20 cellular contexts compared by ENCODE assay signal in the genomic region with DNA sequence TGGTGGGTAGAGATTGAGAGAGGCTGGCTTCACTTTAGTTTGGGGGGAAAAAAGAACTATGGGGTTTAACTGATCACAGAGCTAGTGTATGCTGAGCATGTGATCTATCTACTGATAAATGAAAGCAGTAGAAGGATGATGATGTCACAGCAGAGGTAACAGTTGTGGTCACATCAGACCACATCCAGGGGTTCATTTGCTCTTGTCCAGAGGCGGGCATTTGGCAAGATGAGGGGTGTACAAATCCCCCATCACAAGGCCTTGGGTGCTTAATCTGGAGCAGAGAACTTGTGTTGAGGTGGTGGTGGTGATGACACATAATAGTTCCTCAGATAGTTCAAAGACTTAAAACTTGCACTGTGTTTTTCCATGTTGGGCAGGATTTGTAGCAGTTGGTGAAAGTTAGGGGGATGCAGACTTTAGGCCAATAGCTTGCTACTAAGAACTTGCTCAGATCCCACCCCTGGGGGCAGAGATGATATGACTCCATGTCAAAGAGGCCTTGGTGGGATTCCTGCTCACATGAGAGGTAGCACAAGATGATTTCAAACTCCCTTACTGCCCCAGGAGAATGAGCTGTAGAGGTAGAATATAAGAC.
DNase-seq lines count a peak whose midpoint lies in the region; ATAC-seq and TF ChIP-seq lines count a peak whose summit lies in the region.
"Had no signal": no experiment of that assay in that cellular context is flagged by ENCODE, and none has a peak within 500 bp of the region (broad histone marks: within the 10 kb centered on the region; RNA-seq: fewer than 3 reads in every experiment).

No MANE protein-coding gene starts in this region.

- no peaks in the 10 kb centered on the region for H3K27me3 Mint-ChIP-seq in activated T-cell treated with anti-CD3 and anti-CD28 coated beads, Interleukin-2, amount 50 U/mL, for 72 hours (ENCODE audit: low read depth)

- H3K4me3 ChIP-seq in DND-41 (ENCODE audit: low read depth in 1 of 2, low read length in 2 of 2): no peak overlapping the region
- no peak overlapping the region for H3K4me3 ChIP-seq in mesendoderm (ENCODE audit: low read length)
- H3K4me3 ChIP-seq in neuronal stem cell (ENCODE audit: low read length in 2 of 2): no peak overlapping the region
- H3K4me3 ChIP-seq in breast epithelium: no peak overlapping the region
- H3K4me3 ChIP-seq: colonic mucosa, pancreas, tibial artery had no signal

- H2AK5ac ChIP-seq in mesendoderm (ENCODE audit: low read length) (no peak overlapping the region), neuronal stem cell (ENCODE audit: low read depth, low read length) (no peak overlapping the region)

- no peaks in the 10 kb centered on the region for H3K36me3 ChIP-seq in DND-41 (ENCODE audit: insufficient read depth, low read length)
- H3K36me3 ChIP-seq in mesendoderm (ENCODE audit: control insufficient read depth, insufficient read depth, low read length): no peaks in the 10 kb centered on the region
- H3K36me3 ChIP-seq in neuronal stem cell (replicated peaks in 1 of 2; ENCODE audit: control insufficient read depth in 2 of 2, insufficient read depth in 2 of 2, low read length in 2 of 2): no peaks in the 10 kb centered on the region
- no peaks in the 10 kb centered on the region for H3K36me3 ChIP-seq in breast epithelium
- H3K36me3 ChIP-seq: colonic mucosa, pancreas, tibial artery had no signal

- H2BK5ac ChIP-seq in mesendoderm (ENCODE audit: low read length): no peak overlapping the region
- no peak overlapping the region for H2BK5ac ChIP-seq in neuronal stem cell (ENCODE audit: low read length)

- intact Hi-C loops in breast epithelium (cut with DNase I; ENCODE audit: low total_unique reads): no loop called here

- H3K4me2 ChIP-seq in DND-41 (ENCODE audit: insufficient read depth, low read length) (no peak overlapping the region), mesendoderm (ENCODE audit: low read length) (no peak overlapping the region), neuronal stem cell (ENCODE audit: insufficient read depth, low read length, poor library complexity, severe bottlenecking) (no peak overlapping the region)

- WGBS in mesendoderm (ENCODE audit: extremely low coverage, insufficient coverage, low lambda C conversion rate): no CpG with 5 or more reads among the region's 1 CpG
- WGBS in neuronal stem cell (ENCODE audit: extremely low coverage in 2 of 2, insufficient read length in 2 of 2, insufficient replicate concordance in 1 of 2), 2 donors: no CpG with 5 or more reads among the region's 1 CpG

- peaks cover 10% of the 10 kb centered on the region in 2 donors for H3K9me3 Mint-ChIP-seq in activated T-cell treated with anti-CD3 and anti-CD28 coated beads, Interleukin-2, amount 50 U/mL, for 72 hours

- H3K79me1 ChIP-seq in mesendoderm (ENCODE audit: low read length) (no peaks in the 10 kb centered on the region), neuronal stem cell (ENCODE audit: low read depth, low read length) (no peaks in the 10 kb centered on the region)

- H3K79me2 ChIP-seq in DND-41 (ENCODE audit: insufficient read depth, low read length): no peaks in the 10 kb centered on the region
- H3K79me2 ChIP-seq in mesendoderm (ENCODE audit: control insufficient read depth, insufficient read depth, low read length): no peaks in the 10 kb centered on the region

- H3K27ac ChIP-seq in DND-41 (ENCODE audit: low read length) (no peak overlapping the region), mesendoderm (ENCODE audit: low read depth, low read length) (no peak overlapping the region), neuronal stem cell (replicated peaks; ENCODE audit: low read length) (no peak overlapping the region), breast epithelium (no peak overlapping the region)
- H3K27ac ChIP-seq: colonic mucosa, foreskin keratinocyte, HL-60, pancreas, RWPE1, tibial artery, VCaP had no signal

- H3K9me3 ChIP-seq in DND-41 (ENCODE audit: insufficient read depth, low read length, severe bottlenecking) (no peaks in the 10 kb centered on the region), neuronal stem cell (replicated peaks in 1 of 2; ENCODE audit: control insufficient read depth in 2 of 2, insufficient read depth in 1 of 2, low read depth in 1 of 2, low read length in 2 of 2) (no peaks in the 10 kb centered on the region), breast epithelium (no peaks in the 10 kb centered on the region)
- H3K9me3 ChIP-seq: colonic mucosa, pancreas, tibial artery had no signal

- H3K23ac ChIP-seq in mesendoderm (ENCODE audit: low read length) (no peak overlapping the region), neuronal stem cell (ENCODE audit: low read depth, low read length, poor library complexity) (no peak overlapping the region)

- H2BK12ac ChIP-seq in neuronal stem cell (ENCODE audit: low read length): no peak overlapping the region

- DNase-seq in DND-41 (peak; percentile 43), mesendoderm (no peak), G401 (ENCODE audit: low spot score) (no peak), neuronal stem cell (ENCODE audit: low spot score) (no peak), breast epithelium (ENCODE audit: low spot score in 2 of 2) (no peak)
- DNase-seq in activated T-cell treated with anti-CD3 and anti-CD28 coated beads, Interleukin-2, amount 50 U/mL, for 72 hours: peak; percentile 40 to 44
- DNase-seq: colonic mucosa, DMS79, foreskin keratinocyte, Kasumi-1, NCI-H1417 treated with DMSO at 0.1 percent for 48 hours, NCI-H226, pancreas, SW 1271, tibial artery had no signal

- H3K14ac ChIP-seq in neuronal stem cell (ENCODE audit: low read length): no peak overlapping the region

- TF ChIP-seq CTCF in DND-41 (IDR thresholded peaks at IDR 0.05; ENCODE audit: borderline replicate concordance, extremely low read depth, low read length, poor library complexity, severe bottlenecking) (no peak), breast epithelium (IDR thresholded peaks at IDR 0.05) (no peak)

- in situ Hi-C loops in G401 (cut with HindIII; ENCODE audit: low sequenced_read_pairs): no loop called here

- no peak overlapping the region for H3K56ac ChIP-seq in mesendoderm (ENCODE audit: low read length)

- H2BK15ac ChIP-seq in mesendoderm (replicated peaks; ENCODE audit: low read depth) (no peak overlapping the region), neuronal stem cell (ENCODE audit: low read length) (no peak overlapping the region)

- no peak overlapping the region for H3K27ac Mint-ChIP-seq in activated T-cell treated with anti-CD3 and anti-CD28 coated beads, Interleukin-2, amount 50 U/mL, for 72 hours

- H3K4me1 ChIP-seq in DND-41 (ENCODE audit: insufficient read depth, low read length) (0 out of 2 replicates have a peak, but pooled peaks cover 6% of the 10 kb centered on the region), mesendoderm (ENCODE audit: control insufficient read depth, low read depth, low read length) (peaks cover 4% of the 10 kb centered on the region), neuronal stem cell (ENCODE audit: control insufficient read depth in 2 of 2, insufficient read depth in 1 of 2, low read depth in 1 of 2, low read length in 2 of 2) (peaks cover 0 to 6% of the 10 kb centered on the region in 2 donors), breast epithelium (no peaks in the 10 kb centered on the region)
- H3K4me1 ChIP-seq: colonic mucosa, pancreas, tibial artery had no signal

- H3K4me3 Mint-ChIP-seq in activated T-cell treated with anti-CD3 and anti-CD28 coated beads, Interleukin-2, amount 50 U/mL, for 72 hours: peak overlapping the region in 1 of 2 donors; percentile 1

- H3K18ac ChIP-seq in mesendoderm (ENCODE audit: low read length) (no peak overlapping the region), neuronal stem cell (ENCODE audit: low read length) (no peak overlapping the region)

- no peak for TF ChIP-seq POLR2A in breast epithelium (IDR thresholded peaks at IDR 0.05)

- H4K5ac ChIP-seq in mesendoderm (ENCODE audit: low read length): no peak overlapping the region

- peak; percentile 83 for ATAC-seq in DND-41 (ENCODE audit: insufficient read depth, low read depth)
- peak; percentile 21 for ATAC-seq in GM18867 (IDR thresholded peaks at IDR 0.05; ENCODE audit: unreplicated experiment)
- peak; percentile 59 to 70 for ATAC-seq in activated T-cell treated with anti-CD3 and anti-CD28 coated beads, Interleukin-2, amount 50 U/mL, for 72 hours (replicated peaks in 1 of 2)
- ATAC-seq: foreskin keratinocyte, left lobe of liver, pancreas had no signal

- H2AFZ ChIP-seq in DND-41 (ENCODE audit: low read depth, low read length) (no peak overlapping the region), neuronal stem cell (ENCODE audit: low read length) (no peak overlapping the region)

- H4K20me1 ChIP-seq in DND-41 (ENCODE audit: insufficient read depth, low read length): no peaks in the 10 kb centered on the region

- H4K8ac ChIP-seq in mesendoderm (ENCODE audit: low read depth, low read length) (no peak overlapping the region), neuronal stem cell (ENCODE audit: low read depth, low read length) (no peak overlapping the region)

- H3K4me1 Mint-ChIP-seq in activated T-cell treated with anti-CD3 and anti-CD28 coated beads, Interleukin-2, amount 50 U/mL, for 72 hours (ENCODE audit: low read depth): peaks cover 72% of the 10 kb centered on the region

- H2BK120ac ChIP-seq in mesendoderm (ENCODE audit: low read depth, low read length) (peak overlapping the region; percentile 23), neuronal stem cell (ENCODE audit: low read depth, low read length) (no peak overlapping the region)

- no peak overlapping the region for H4K91ac ChIP-seq in neuronal stem cell (ENCODE audit: low read depth, low read length, poor library complexity)

- no peak overlapping the region for H3K9ac ChIP-seq in DND-41 (ENCODE audit: low read depth, low read length)
- no peak overlapping the region for H3K9ac ChIP-seq in mesendoderm (ENCODE audit: low read length)
- H3K9ac ChIP-seq in neuronal stem cell (ENCODE audit: low read depth, low read length, poor library complexity): no peak overlapping the region

- H3K36me3 Mint-ChIP-seq in activated T-cell treated with anti-CD3 and anti-CD28 coated beads, Interleukin-2, amount 50 U/mL, for 72 hours (ENCODE audit: insufficient read depth in 2 of 2): peaks cover 0 to 5% of the 10 kb centered on the region in 2 donors

- H3K4ac ChIP-seq in mesendoderm (ENCODE audit: low read depth, low read length) (no peak overlapping the region), neuronal stem cell (ENCODE audit: low read length) (no peak overlapping the region)

- H3K27me3 ChIP-seq in DND-41 (ENCODE audit: insufficient read depth, low read length, poor library complexity): no peaks in the 10 kb centered on the region
- no peaks in the 10 kb centered on the region for H3K27me3 ChIP-seq in mesendoderm (ENCODE audit: insufficient read depth, low read length, poor library complexity)
- peaks cover 0 to 51% (median 0%) of the 10 kb centered on the region in 3 experiments for H3K27me3 ChIP-seq in neuronal stem cell (ENCODE audit: control insufficient read depth in 3 of 3, insufficient read depth in 3 of 3, low read depth in 1 of 3, low read length in 3 of 3)
- no peaks in the 10 kb centered on the region for H3K27me3 ChIP-seq in breast epithelium
- H3K27me3 ChIP-seq: colonic mucosa, foreskin keratinocyte, pancreas, tibial artery had no signal

Comparison
In these comparisons a context has a peak if more than half of its experiments do, and no peak if none do; other contexts are left out.
1. ATAC-seq: peak in every context shown above with its lines; median percentile 83 in DND-41; 64 in activated T-cell treated with anti-CD3 and anti-CD28 coated beads, Interleukin-2, amount 50 U/mL, for 72 hours; 21 in GM18867.
2. DNase-seq: peak in DND-41 (single experiment) and activated T-cell treated with anti-CD3 and anti-CD28 coated beads, Interleukin-2, amount 50 U/mL, for 72 hours (2 of 2); none in mesendoderm (single experiment), G401 (single experiment), neuronal stem cell (single experiment) and breast epithelium (0 of 2).